In genomic region chr10:81502677-81503359, GRCh38 we compare ENCODE assay signal across 1 cellular context.
TF ChIP-seq lines count a peak whose summit lies in the region.

No MANE protein-coding gene starts in this region.

TF ChIP-seq in SK-N-SH treated with all-trans-retinoic acid at 6 μM for 48 hours, 23 proteins besides CTCF, POLR2A, EP300 and RAD21 (continued from another document):
- TF ChIP-seq POU6F1 (CRISPR knock-in tag; IDR thresholded peaks at IDR 0.05; ENCODE audit: borderline replicate concordance, low read depth): no peak
- TF ChIP-seq SNAI2 (CRISPR knock-in tag; IDR thresholded peaks at IDR 0.05): no peak
- TF ChIP-seq OSR1 (CRISPR knock-in tag; IDR thresholded peaks at IDR 0.05): no peak
